In genomic region chr5:178797101-178797521, GRCh38 we compare ENCODE assay signal across 20 cellular contexts.
DNase-seq lines count a peak whose midpoint lies in the region; ATAC-seq, FAIRE-seq and TF ChIP-seq lines count a peak whose summit lies in the region.
"Had no signal": no experiment of that assay in that cellular context is flagged by ENCODE, and none has a peak within 500 bp of the region (broad histone marks: within the 10 kb centered on the region; RNA-seq: fewer than 3 reads in every experiment).

No MANE protein-coding gene starts in this region.

- H3K4me2 ChIP-seq in GM12878 (ENCODE audit: control insufficient read depth, insufficient read depth): no peak overlapping the region
- H3K4me2 ChIP-seq: KMS-11 had no signal

- RAD21 ChIA-PET in GM12878 (lab: Charles Lee; ENCODE audit: unreplicated experiment): no interaction called here

- H3K27me3 Mint-ChIP-seq in activated T-cell treated with anti-CD3 and anti-CD28 coated beads, Interleukin-2, amount 50 U/mL, for 72 hours (ENCODE audit: low read depth): no peaks in the 10 kb centered on the region
- H3K27me3 Mint-ChIP-seq in naive thymus-derived CD4-positive, alpha-beta T cell: peaks cover 0 to 20% (median 10%) of the 10 kb centered on the region in 5 donors
- peaks cover 7 to 26% of the 10 kb centered on the region in 2 donors for H3K27me3 Mint-ChIP-seq in CD8-positive, alpha-beta memory T cell

- in situ Hi-C loops in GM12878 (cut with MboI): no loop called here

- no peak for TF ChIP-seq POLR2A in GM12878 (IDR thresholded peaks at IDR 0.05; ENCODE audit: low read depth, low read length)
- TF ChIP-seq POLR2A in upper lobe of left lung (IDR thresholded peaks at IDR 0.05): no peak

- no peak overlapping the region for H3K4me3 Mint-ChIP-seq in activated T-cell treated with anti-CD3 and anti-CD28 coated beads, Interleukin-2, amount 50 U/mL, for 72 hours
- no peak overlapping the region for H3K4me3 Mint-ChIP-seq in naive thymus-derived CD4-positive, alpha-beta T cell
- no peak overlapping the region for H3K4me3 Mint-ChIP-seq in CD8-positive, alpha-beta memory T cell
- H3K4me3 Mint-ChIP-seq: HFFc6 had no signal

- TF ChIP-seq CTCF in GM12878 (IDR thresholded peaks at IDR 0.05 in 2 of 3, conservative IDR thresholded peaks at IDR 0.05 in 1 of 3; ENCODE audit: control insufficient read depth in 2 of 3, extremely low read depth in 1 of 3, insufficient read depth in 1 of 3, low read depth in 3 of 3, low read length in 3 of 3): no peak
- TF ChIP-seq CTCF in upper lobe of left lung (IDR thresholded peaks at IDR 0.05): no peak

- no peak for TF ChIP-seq RAD21 in GM12878 (IDR thresholded peaks at IDR 0.05; ENCODE audit: insufficient read depth, low read depth, low read length)

- 11% methylated on average over 12 of the region's 12 CpGs for WGBS in GM12878 (ENCODE audit: insufficient coverage, insufficient replicate concordance, low lambda C conversion rate, missing lambda C conversion rate)
- WGBS in upper lobe of left lung, 2 donors: 97% methylated on average over 7 of the region's 12 CpGs; no CpG with 5 or more reads in 1 of the 2 donors

- no peaks in the 10 kb centered on the region for H3K79me2 ChIP-seq in GM12878 (ENCODE audit: control insufficient read depth, insufficient read depth, low read length)

- H3K4me1 Mint-ChIP-seq in activated T-cell treated with anti-CD3 and anti-CD28 coated beads, Interleukin-2, amount 50 U/mL, for 72 hours (ENCODE audit: low read depth): no peaks in the 10 kb centered on the region
- H3K4me1 Mint-ChIP-seq in naive thymus-derived CD4-positive, alpha-beta T cell: peaks cover 0 to 1% (median 0%) of the 10 kb centered on the region in 7 donors
- H3K4me1 Mint-ChIP-seq in CD8-positive, alpha-beta memory T cell: peaks cover 0 to 2% (median 0%) of the 10 kb centered on the region in 3 donors

- no peak overlapping the region for H3K27ac ChIP-seq in GM12878 (ENCODE audit: control insufficient read depth, insufficient read depth)
- no peak overlapping the region for H3K27ac ChIP-seq in naive thymus-derived CD4-positive, alpha-beta T cell (ENCODE audit: low read depth, low read length)
- no peak overlapping the region for H3K27ac ChIP-seq in upper lobe of left lung
- no peak overlapping the region for H3K27ac ChIP-seq in CD8-positive, alpha-beta memory T cell (ENCODE audit: low read depth, low read length)
- H3K27ac ChIP-seq: KMS-11 had no signal

- no peak overlapping the region for H3K9ac ChIP-seq in GM12878 (ENCODE audit: control insufficient read depth, insufficient read depth, low read length)
- H3K9ac ChIP-seq: KMS-11 had no signal

- no peak overlapping the region for H3K4me3 ChIP-seq in GM12878
- no peak overlapping the region for H3K4me3 ChIP-seq in naive thymus-derived CD4-positive, alpha-beta T cell (ENCODE audit: low read length)
- H3K4me3 ChIP-seq in upper lobe of left lung: no peak overlapping the region
- no peak overlapping the region for H3K4me3 ChIP-seq in CD8-positive, alpha-beta memory T cell (ENCODE audit: low read length)

- SMC1A ChIA-PET in GM12878 (lab: Charles Lee; ENCODE audit: uncharacterized antibody, unreplicated experiment): no interaction called here

- ATAC-seq in activated T-cell treated with anti-CD3 and anti-CD28 coated beads, Interleukin-2, amount 50 U/mL, for 72 hours (replicated peaks in 1 of 2): peak; percentile 54 to 83
- ATAC-seq in GM12878: peak; percentile 62
- ATAC-seq in naive thymus-derived CD4-positive, alpha-beta T cell: peak; percentile 27
- peak; percentile 41 to 47 for ATAC-seq in upper lobe of left lung (ENCODE audit: low FRiP score in 2 of 2)
- no peak for ATAC-seq in HG03039 (IDR thresholded peaks at IDR 0.05; ENCODE audit: unreplicated experiment)

- TF ChIP-seq EP300 in GM12878 (IDR thresholded peaks at IDR 0.05; ENCODE audit: borderline replicate concordance in 1 of 2, control insufficient read depth in 1 of 2, low read depth in 2 of 2, low read length in 2 of 2) (no peak), upper lobe of left lung (IDR thresholded peaks at IDR 0.05) (no peak)

- H3K9me3 ChIP-seq in GM12878 (replicated peaks; ENCODE audit: control insufficient read depth, insufficient read depth, low read length) (no peaks in the 10 kb centered on the region; the same call in 1 of the 3 replicates), upper lobe of left lung (no peaks in the 10 kb centered on the region)
- H3K9me3 ChIP-seq in naive thymus-derived CD4-positive, alpha-beta T cell (ENCODE audit: control insufficient read depth in 2 of 3, low read length in 3 of 3): no peaks in the 10 kb centered on the region
- no peaks in the 10 kb centered on the region for H3K9me3 ChIP-seq in CD8-positive, alpha-beta memory T cell (ENCODE audit: low read length)

- POLR2A ChIA-PET in GM12878 (lab: Charles Lee): no interaction called here
- POLR2A ChIA-PET in naive thymus-derived CD4-positive, alpha-beta T cell (lab: Charles Lee): no interaction called here
- POLR2A ChIA-PET in CD8-positive, alpha-beta memory T cell (lab: Charles Lee): no interaction called here

- H3K36me3 ChIP-seq in GM12878 (ENCODE audit: control insufficient read depth in 2 of 2, insufficient read depth in 2 of 2, low read length in 1 of 2): no peaks in the 10 kb centered on the region
- no peaks in the 10 kb centered on the region for H3K36me3 ChIP-seq in naive thymus-derived CD4-positive, alpha-beta T cell (ENCODE audit: control insufficient read depth in 2 of 3, insufficient read depth in 3 of 3, low read length in 3 of 3)
- no peaks in the 10 kb centered on the region for H3K36me3 ChIP-seq in upper lobe of left lung
- H3K36me3 ChIP-seq in CD8-positive, alpha-beta memory T cell (ENCODE audit: insufficient read depth, low read length): no peaks in the 10 kb centered on the region

- CTCF ChIA-PET in GM12878 (lab: Yijun Ruan, JAX): no interaction called here
- CTCF ChIA-PET in naive thymus-derived CD4-positive, alpha-beta T cell (lab: Charles Lee): no interaction called here
- CTCF ChIA-PET in CD8-positive, alpha-beta memory T cell (lab: Charles Lee): no interaction called here

- DNase-seq in activated T-cell treated with anti-CD3 and anti-CD28 coated beads, Interleukin-2, amount 50 U/mL, for 72 hours: peak in 1 of 2 donors; percentile 23
- DNase-seq in activated T-cell treated with anti-CD3 and anti-CD28 coated beads, Interleukin-2, amount 50 U/mL, for 48 hours: no peak
- DNase-seq in GM12878 (ENCODE audit: low read depth, low spot score) (no peak), upper lobe of left lung (no peak), NCI-H2107 treated with DMSO at 0.1 percent for 48 hours (lab: John Stamatoyannopoulos, UW; ENCODE audit: unreplicated experiment) (no peak)
- no peak for DNase-seq in naive thymus-derived CD4-positive, alpha-beta T cell
- DNase-seq in CD8-positive, alpha-beta memory T cell: no peak
- DNase-seq: 8988T; DMS 273 treated with DMSO at 0.1 percent for 48 hours; GDM1; HFFc6; NCI-H1092; NCI-H1694; NCI-H526 treated with DMSO at 0.1 percent for 48 hours; NK-92 treated with Interleukin-12 subunit alpha and Interleukin-12 subunit beta, amount 100 ng/mL, for 24 hours; OCI-M1; SIG-M5 had no signal

- no peaks in the 10 kb centered on the region for H4K20me1 ChIP-seq in GM12878 (ENCODE audit: control insufficient read depth, insufficient read depth)

- no peaks in the 10 kb centered on the region for H3K4me1 ChIP-seq in GM12878 (ENCODE audit: control insufficient read depth, insufficient read depth, low read length)
- no peaks in the 10 kb centered on the region for H3K4me1 ChIP-seq in naive thymus-derived CD4-positive, alpha-beta T cell (ENCODE audit: control insufficient read depth in 2 of 2, insufficient read depth in 2 of 2, low read length in 2 of 2)
- H3K4me1 ChIP-seq in upper lobe of left lung: no peaks in the 10 kb centered on the region
- no peaks in the 10 kb centered on the region for H3K4me1 ChIP-seq in CD8-positive, alpha-beta memory T cell (ENCODE audit: insufficient read depth, low read length)

- FAIRE-seq in GM12878 (lab: Jason Lieb, UNC): no peak
- FAIRE-seq: GM12892 had no signal

- no peak overlapping the region for H2AFZ ChIP-seq in GM12878 (ENCODE audit: control insufficient read depth, low read depth, low read length)

- peaks cover 0 to 2% of the 10 kb centered on the region in 2 donors for H3K36me3 Mint-ChIP-seq in activated T-cell treated with anti-CD3 and anti-CD28 coated beads, Interleukin-2, amount 50 U/mL, for 72 hours (ENCODE audit: insufficient read depth in 2 of 2)
- peaks cover 0 to 8% (median 0%) of the 10 kb centered on the region in 5 donors for H3K36me3 Mint-ChIP-seq in naive thymus-derived CD4-positive, alpha-beta T cell
- peaks cover 0 to 1% (median 0%) of the 10 kb centered on the region in 3 donors for H3K36me3 Mint-ChIP-seq in CD8-positive, alpha-beta memory T cell

- BruUV-seq in GM12878 (replicated peaks; lab: Mats Ljungman, UMichigan): no TSS peak

- H3K9me3 Mint-ChIP-seq in activated T-cell treated with anti-CD3 and anti-CD28 coated beads, Interleukin-2, amount 50 U/mL, for 72 hours: peaks cover 2% of the 10 kb centered on the region in 2 donors
- H3K9me3 Mint-ChIP-seq in naive thymus-derived CD4-positive, alpha-beta T cell: peaks cover 0 to 13% (median 6%) of the 10 kb centered on the region in 11 donors
- peaks cover 0 to 5% (median 2%) of the 10 kb centered on the region in 5 donors for H3K9me3 Mint-ChIP-seq in CD8-positive, alpha-beta memory T cell

- H3K27me3 ChIP-seq in GM12878 (replicated peaks in 1 of 2; ENCODE audit: control insufficient read depth in 2 of 2, insufficient read depth in 2 of 2, low read length in 1 of 2): no peaks in the 10 kb centered on the region
- H3K27me3 ChIP-seq in naive thymus-derived CD4-positive, alpha-beta T cell (ENCODE audit: control insufficient read depth in 2 of 2, insufficient read depth in 2 of 2, low read length in 2 of 2): no peaks in the 10 kb centered on the region
- no peaks in the 10 kb centered on the region for H3K27me3 ChIP-seq in upper lobe of left lung
- no peaks in the 10 kb centered on the region for H3K27me3 ChIP-seq in CD8-positive, alpha-beta memory T cell (ENCODE audit: insufficient read depth, low read length, poor library complexity, severe bottlenecking)

- H3K27ac Mint-ChIP-seq in activated T-cell treated with anti-CD3 and anti-CD28 coated beads, Interleukin-2, amount 50 U/mL, for 72 hours: no peak overlapping the region
- H3K27ac Mint-ChIP-seq in naive thymus-derived CD4-positive, alpha-beta T cell: no peak overlapping the region
- H3K27ac Mint-ChIP-seq in CD8-positive, alpha-beta memory T cell: no peak overlapping the region
- H3K27ac Mint-ChIP-seq: HFFc6 had no signal

- intact Hi-C loops in GM12878 (cut with micrococcal nuclease; ENCODE audit: unreplicated experiment): no loop called here
- intact Hi-C loops in naive thymus-derived CD4-positive, alpha-beta T cell (cut with micrococcal nuclease): loop anchor here in 1 of 2 donors (10.0 kb wide), 1 partner anchor 698 kb away; no protein-coding TSS in a partner anchor

TF ChIP-seq in GM12878, 131 proteins besides CTCF, POLR2A, EP300 and RAD21:
- peak; percentile 54 for TF ChIP-seq IKZF1 (conservative IDR thresholded peaks at IDR 0.05)
- TF ChIP-seq BHLHE40 (IDR thresholded peaks at IDR 0.05; ENCODE audit: borderline replicate concordance in 1 of 2, low read depth in 2 of 2, low read length in 1 of 2): peak; percentile 7 to 88; a peak in 2 of 4 replicates
- no peak for TF ChIP-seq HDAC6 (IDR thresholded peaks at IDR 0.05; ENCODE audit: unreplicated experiment)
